9 cellular contexts compared by ENCODE assay signal in the genomic region with DNA sequence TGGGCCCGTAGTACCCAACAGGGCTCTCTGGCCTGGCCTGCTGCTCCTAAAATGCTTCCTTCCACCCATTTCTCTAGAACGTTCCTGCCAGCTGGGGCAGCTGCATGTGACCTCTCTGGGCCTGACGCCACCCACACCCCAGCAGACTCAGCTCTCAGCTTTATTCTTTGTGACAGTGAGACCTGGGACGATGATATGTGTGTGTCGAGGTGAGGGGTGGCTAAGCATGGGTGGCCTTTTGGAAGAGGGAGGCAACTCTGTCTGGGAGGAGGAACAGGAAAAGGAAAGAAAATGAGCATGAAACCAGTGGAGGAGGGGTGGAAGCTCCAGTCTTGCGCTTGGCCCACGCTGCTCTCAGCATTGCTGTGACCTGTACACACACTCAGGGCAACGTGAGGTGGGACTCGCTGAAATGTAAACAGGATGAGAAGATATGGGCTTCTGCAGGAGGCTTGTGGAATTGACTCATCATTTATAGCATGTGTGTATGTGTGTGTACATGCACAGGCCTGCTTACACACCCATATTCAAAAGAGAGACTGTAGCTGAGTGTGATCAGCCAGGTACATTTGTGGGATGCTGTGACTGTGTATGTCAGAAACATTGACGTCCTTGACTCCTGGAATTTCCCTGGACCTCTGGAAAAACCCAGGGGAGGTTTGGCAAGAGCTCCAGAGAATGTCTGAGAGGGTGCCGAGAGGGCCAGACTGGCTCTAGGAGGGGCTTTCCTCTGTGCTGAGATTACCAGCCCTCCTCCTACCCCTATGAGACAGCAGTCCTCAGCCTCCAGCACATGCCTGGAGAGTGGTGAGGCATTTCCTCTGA.
A peak's percentile ranks its signal among the peaks of the same experiment; 100 is the strongest.
DNase-seq lines count a peak whose midpoint lies in the region; ATAC-seq and TF ChIP-seq lines count a peak whose summit lies in the region.
"Had no signal": no experiment of that assay in that cellular context is flagged by ENCODE, and none has a peak within 500 bp of the region (broad histone marks: within the 10 kb centered on the region; RNA-seq: fewer than 3 reads in every experiment).

No MANE protein-coding gene starts in this region.

- H3K79me2 ChIP-seq in OCI-LY3 (ENCODE audit: low read length) = no peaks in the 10 kb centered on the region
- H3K79me2 ChIP-seq in hepatocyte = no peaks in the 10 kb centered on the region

- TF ChIP-seq CTCF in OCI-LY3 (IDR thresholded peaks at IDR 0.05; ENCODE audit: low read depth, low read length) (no peak), hepatocyte (IDR thresholded peaks at IDR 0.05; ENCODE audit: poor library complexity) (no peak)

- H3K4me2 ChIP-seq in OCI-LY3 (ENCODE audit: low read length) (peak overlapping the region; percentile 33; the same call in 1 of the 2 replicates), hepatocyte (no peak overlapping the region)

- no peaks in the 10 kb centered on the region for H3K27me3 ChIP-seq in OCI-LY3 (ENCODE audit: low read depth, low read length)
- H3K27me3 ChIP-seq in hepatocyte = no peaks in the 10 kb centered on the region
- peaks cover 0 to 14% (median 6%) of the 10 kb centered on the region in 5 donors for H3K27me3 ChIP-seq in subcutaneous abdominal adipose tissue (ENCODE audit: control insufficient read depth in 5 of 5, insufficient read depth in 4 of 5, low read length in 5 of 5)

- ATAC-seq in GM21529 (IDR thresholded peaks at IDR 0.05; ENCODE audit: unreplicated experiment) = peak; percentile 32

- DNase-seq in hepatocyte (ENCODE audit: low spot score) = peak; percentile 60
- DNase-seq in erythroblast (lab: John Stamatoyannopoulos, UW) = no peak
- DNase-seq in COLO668 (lab: John Stamatoyannopoulos, UW; ENCODE audit: unreplicated experiment) = no peak
- DNase-seq in NCI-H2171 (lab: John Stamatoyannopoulos, UW) = no peak
- DNase-seq: NCI-H1092, psoas muscle had no signal

- H3K4me3 ChIP-seq in OCI-LY3 (ENCODE audit: low read length) = no peak overlapping the region
- H3K4me3 ChIP-seq in hepatocyte = no peak overlapping the region
- no peak overlapping the region for H3K4me3 ChIP-seq in subcutaneous abdominal adipose tissue (ENCODE audit: low read depth in 1 of 5, low read length in 5 of 5)
- H3K4me3 ChIP-seq: psoas muscle had no signal

- TF ChIP-seq POLR2A in erythroblast (IDR thresholded peaks at IDR 0.05; ENCODE audit: low read length) = no peak

- WGBS in hepatocyte (ENCODE audit: low lambda C conversion rate, missing lambda C conversion rate) = 55% methylated on average over 11 of the region's 11 CpGs

- H3K9me2 ChIP-seq in hepatocyte (replicated peaks; ENCODE audit: insufficient read depth) = no peaks in the 10 kb centered on the region

- H3K27ac ChIP-seq in OCI-LY3 (ENCODE audit: low read length) (no peak overlapping the region; the same call in 1 of the 2 replicates), hepatocyte (peak overlapping the region; percentile 92), subcutaneous abdominal adipose tissue (ENCODE audit: low read depth, low read length) (peak overlapping the region; percentile 60)
- H3K27ac ChIP-seq: psoas muscle had no signal

- H3K4me1 ChIP-seq in OCI-LY3 (ENCODE audit: low read length) (peaks cover 26% of the 10 kb centered on the region), hepatocyte (ENCODE audit: insufficient read depth) (peaks cover 16% of the 10 kb centered on the region), subcutaneous abdominal adipose tissue (ENCODE audit: control insufficient read depth in 5 of 5, insufficient read depth in 5 of 5, low read length in 5 of 5) (peaks cover 4 to 54% (median 21%) of the 10 kb centered on the region in 5 donors)
- H3K4me1 ChIP-seq: psoas muscle had no signal

- no peaks in the 10 kb centered on the region for H4K20me1 ChIP-seq in OCI-LY3 (ENCODE audit: insufficient read depth, low read length)
- H4K20me1 ChIP-seq in hepatocyte (ENCODE audit: insufficient read depth, poor library complexity, severe bottlenecking) = no peaks in the 10 kb centered on the region

- H3K9me3 ChIP-seq in OCI-LY3 (ENCODE audit: insufficient read depth, low read length) = no peaks in the 10 kb centered on the region
- H3K9me3 ChIP-seq in hepatocyte (ENCODE audit: low read depth) = no peaks in the 10 kb centered on the region
- H3K9me3 ChIP-seq in subcutaneous abdominal adipose tissue (ENCODE audit: control insufficient read depth in 5 of 5, low read length in 5 of 5) = peaks cover 0 to 4% (median 0%) of the 10 kb centered on the region in 5 donors
- H3K9me3 ChIP-seq: psoas muscle had no signal

- H2AFZ ChIP-seq in OCI-LY3 (ENCODE audit: low read depth, low read length) = no peak overlapping the region
- H2AFZ ChIP-seq in hepatocyte = no peak overlapping the region

- H3K36me3 ChIP-seq in OCI-LY3 (replicated peaks; ENCODE audit: low read depth, low read length) = no peaks in the 10 kb centered on the region
- H3K36me3 ChIP-seq in hepatocyte (replicated peaks; ENCODE audit: insufficient read depth, low read depth) = no peaks in the 10 kb centered on the region
- no peaks in the 10 kb centered on the region for H3K36me3 ChIP-seq in subcutaneous abdominal adipose tissue (ENCODE audit: control insufficient read depth in 5 of 5, insufficient read depth in 5 of 5, low read length in 5 of 5)

- no peak overlapping the region for H3K9ac ChIP-seq in OCI-LY3 (ENCODE audit: low read length)
- no peak overlapping the region for H3K9ac ChIP-seq in subcutaneous abdominal adipose tissue (ENCODE audit: low read length in 5 of 5)
